In genomic region chr3:118199044-118199443, GRCh38 we compare ENCODE assay signal across 20 cellular contexts.
DNase-seq lines count a peak whose midpoint lies in the region; ATAC-seq and TF ChIP-seq lines count a peak whose summit lies in the region.
"Had no signal": no experiment of that assay in that cellular context is flagged by ENCODE, and none has a peak within 500 bp of the region (broad histone marks: within the 10 kb centered on the region; RNA-seq: fewer than 3 reads in every experiment).

No MANE protein-coding gene starts in this region.

- TF ChIP-seq POLR2A in breast epithelium (IDR thresholded peaks at IDR 0.05), result no peak

- H3K36me3 Mint-ChIP-seq in MCF 10A (ENCODE audit: insufficient read depth, unreplicated experiment), result no peaks in the 10 kb centered on the region
- no peaks in the 10 kb centered on the region for H3K36me3 Mint-ChIP-seq in CD4-positive, alpha-beta memory T cell
- H3K36me3 Mint-ChIP-seq: CD4-positive, CD25-positive, alpha-beta regulatory T cell had no signal

- H3K27me3 Mint-ChIP-seq in MCF 10A (ENCODE audit: insufficient read depth, unreplicated experiment), result no peaks in the 10 kb centered on the region
- H3K27me3 Mint-ChIP-seq in CD4-positive, alpha-beta memory T cell, result no peaks in the 10 kb centered on the region
- H3K27me3 Mint-ChIP-seq: B cell; CD4-positive, CD25-positive, alpha-beta regulatory T cell; CD8-positive, alpha-beta memory T cell had no signal

- BruUV-seq in MCF 10A (replicated peaks; lab: Mats Ljungman, UMichigan), result no TSS peak

- H3K4me1 Mint-ChIP-seq in MCF 10A (ENCODE audit: insufficient read depth, unreplicated experiment), result no peaks in the 10 kb centered on the region
- no peaks in the 10 kb centered on the region for H3K4me1 Mint-ChIP-seq in CD4-positive, alpha-beta memory T cell
- H3K4me1 Mint-ChIP-seq: B cell; CD4-positive, CD25-positive, alpha-beta regulatory T cell; CD8-positive, alpha-beta memory T cell had no signal

- no peaks in the 10 kb centered on the region for H3K36me3 ChIP-seq in breast epithelium
- no peaks in the 10 kb centered on the region for H3K36me3 ChIP-seq in CD4-positive, alpha-beta memory T cell (ENCODE audit: insufficient read depth, low read length)
- H3K36me3 ChIP-seq: BLaER1 had no signal

- H3K4me3 ChIP-seq in breast epithelium (no peak overlapping the region), epithelial cell of esophagus (ENCODE audit: low read length) (no peak overlapping the region)
- H3K4me3 ChIP-seq in CD4-positive, alpha-beta memory T cell (ENCODE audit: low read length in 2 of 2), result no peak overlapping the region
- H3K4me3 ChIP-seq: BLaER1, GM12878, GM23248 had no signal

- H3K27ac ChIP-seq in breast epithelium, result no peak overlapping the region
- H3K27ac ChIP-seq in foreskin keratinocyte, result no peak overlapping the region
- no peak overlapping the region for H3K27ac ChIP-seq in CD4-positive, alpha-beta memory T cell (ENCODE audit: low read depth, low read length)
- H3K27ac ChIP-seq: 22Rv1, BLaER1, C4-2B, GM23248 had no signal

- H3K27me3 ChIP-seq in breast epithelium (no peaks in the 10 kb centered on the region), foreskin keratinocyte (no peaks in the 10 kb centered on the region)
- H3K27me3 ChIP-seq in CD4-positive, alpha-beta memory T cell (ENCODE audit: insufficient read depth, low read length), result no peaks in the 10 kb centered on the region
- H3K27me3 ChIP-seq: BLaER1 had no signal

- TF ChIP-seq CTCF in MCF 10A (IDR thresholded peaks at IDR 0.05; ENCODE audit: unreplicated experiment) (no peak), breast epithelium (IDR thresholded peaks at IDR 0.05) (no peak), epithelial cell of esophagus (IDR thresholded peaks at IDR 0.05; ENCODE audit: insufficient read depth, low read depth, low read length, missing control alignments) (no peak), foreskin keratinocyte (conservative IDR thresholded peaks at IDR 0.05) (no peak)

- no peak for ATAC-seq in foreskin keratinocyte
- no peak for ATAC-seq in HG02870 (IDR thresholded peaks at IDR 0.05; ENCODE audit: unreplicated experiment)
- ATAC-seq: GM12878 had no signal

- intact Hi-C loops in MCF 10A (cut with micrococcal nuclease), result no loop called here
- intact Hi-C loops in breast epithelium (cut with DNase I; ENCODE audit: low total_unique reads), result no loop called here
- intact Hi-C loops in CD4-positive, alpha-beta memory T cell (cut with micrococcal nuclease), result no loop called here

- POLR2A ChIA-PET in MCF 10A (lab: Yijun Ruan, JAX), result no interaction called here
- POLR2A ChIA-PET in CD4-positive, alpha-beta memory T cell (lab: Charles Lee; ENCODE audit: partially characterized antibody), result no interaction called here

- CTCF ChIA-PET in MCF 10A (lab: Yijun Ruan, JAX), result interaction anchor here (0.7 kb wide), 1 partner anchor 196 kb away, joined by 3 read pairs; no protein-coding TSS in a partner anchor
- CTCF ChIA-PET in CD4-positive, alpha-beta memory T cell (lab: Charles Lee; ENCODE audit: partially characterized antibody), result no interaction called here

- H3K27ac Mint-ChIP-seq in MCF 10A (ENCODE audit: low read depth, unreplicated experiment), result no peak overlapping the region
- no peak overlapping the region for H3K27ac Mint-ChIP-seq in CD4-positive, alpha-beta memory T cell
- H3K27ac Mint-ChIP-seq: B cell; CD4-positive, CD25-positive, alpha-beta regulatory T cell; CD8-positive, alpha-beta memory T cell had no signal

- H3K4me1 ChIP-seq in breast epithelium (no peaks in the 10 kb centered on the region), foreskin keratinocyte (no peaks in the 10 kb centered on the region)
- no peaks in the 10 kb centered on the region for H3K4me1 ChIP-seq in CD4-positive, alpha-beta memory T cell (ENCODE audit: insufficient read depth, low read length)
- H3K4me1 ChIP-seq: BLaER1 had no signal

- DNase-seq in MCF 10A (ENCODE audit: unreplicated experiment) (peak; percentile 4), breast epithelium (ENCODE audit: low spot score in 2 of 2) (no peak), epithelial cell of esophagus (ENCODE audit: low read depth) (peak; percentile 87), foreskin keratinocyte (peak; percentile 23 to 51)
- DNase-seq in CD4-positive, alpha-beta memory T cell, result no peak
- DNase-seq: CD4-positive, CD25-positive, alpha-beta regulatory T cell; CD8-positive, alpha-beta memory T cell; DMS 273 treated with DMSO at 0.1 percent for 48 hours; DMS79; EL; GDM1; GM23248; H7; HCEC 1CT had no signal

- peaks cover 16% of the 10 kb centered on the region for H3K9me3 Mint-ChIP-seq in MCF 10A (ENCODE audit: unreplicated experiment)
- H3K9me3 Mint-ChIP-seq in CD4-positive, alpha-beta memory T cell, result peaks cover 3 to 57% (median 28%) of the 10 kb centered on the region in 8 donors

- H3K9me3 ChIP-seq in breast epithelium, result peaks cover 0 to 57% of the 10 kb centered on the region in 2 donors
- no peaks in the 10 kb centered on the region for H3K9me3 ChIP-seq in CD4-positive, alpha-beta memory T cell (ENCODE audit: control insufficient read depth in 1 of 2, low read length in 2 of 2)

- no peak overlapping the region for H3K4me3 Mint-ChIP-seq in MCF 10A (ENCODE audit: unreplicated experiment)
- no peak overlapping the region for H3K4me3 Mint-ChIP-seq in CD4-positive, alpha-beta memory T cell
- H3K4me3 Mint-ChIP-seq: B cell; CD4-positive, CD25-positive, alpha-beta regulatory T cell; CD8-positive, alpha-beta memory T cell had no signal

Comparison
In these comparisons a context has a peak if more than half of its experiments do, and no peak if none do; other contexts are left out.
1. DNase-seq: peak in MCF 10A (single experiment), epithelial cell of esophagus (single experiment) and foreskin keratinocyte (2 of 2); none in breast epithelium (0 of 2) and CD4-positive, alpha-beta memory T cell (0 of 5).